ENCODE assay signal across 8 cellular contexts in the genomic region with DNA sequence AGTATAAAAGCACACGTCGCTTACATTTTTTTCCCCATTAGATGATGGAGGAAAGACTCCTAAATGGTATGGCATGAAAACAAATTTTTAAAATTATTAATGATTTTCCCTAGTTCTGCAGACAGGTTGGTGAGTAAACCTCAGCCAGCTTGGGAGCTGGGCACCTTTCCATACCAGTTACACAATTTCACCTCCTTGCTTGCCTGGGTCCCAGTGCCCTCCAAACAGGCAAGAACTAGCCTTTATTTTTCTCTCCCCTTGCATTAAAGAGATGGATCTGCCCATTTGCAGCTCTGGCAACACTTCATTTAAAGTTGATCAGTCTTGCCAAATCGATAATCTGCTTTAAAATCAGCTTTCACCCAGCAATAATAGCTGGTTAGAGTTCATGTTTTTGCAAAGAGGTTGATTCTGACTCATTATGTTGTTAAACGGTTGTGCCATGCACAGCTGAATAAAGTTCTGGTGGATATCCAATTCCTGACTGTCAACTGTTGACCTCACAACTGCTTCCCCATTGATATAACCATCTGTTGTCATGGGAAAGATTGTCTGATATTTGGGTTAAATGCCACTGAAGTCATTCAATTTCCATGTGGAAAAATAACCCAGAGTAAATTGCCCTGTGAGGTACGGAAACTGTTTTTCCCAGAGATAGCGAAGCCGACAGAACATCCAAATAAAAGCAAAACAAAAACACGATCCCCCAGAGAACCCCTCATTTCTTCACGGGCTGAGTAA. TPM values are rescaled to one million over a fixed set of nuclear protein-coding genes. Genes with fewer than 3 reads are reported as not detected.
DNase-seq lines count a peak whose midpoint lies in the region; ATAC-seq, FAIRE-seq and TF ChIP-seq lines count a peak whose summit lies in the region.

No MANE protein-coding gene starts in this region.

- H3K18ac ChIP-seq in H1 (ENCODE audit: extremely low read depth, low read length): no peak overlapping the region

- H3K79me2 ChIP-seq in H1 (ENCODE audit: control insufficient read depth in 1 of 2, insufficient read depth in 2 of 2, low read length in 2 of 2): no peaks in the 10 kb centered on the region

- no peak overlapping the region for H4K5ac ChIP-seq in H1 (ENCODE audit: insufficient read length, low read depth, low read length)

- H3K4me3 Mint-ChIP-seq in activated T-cell treated with anti-CD3 and anti-CD28 coated beads, Interleukin-2, amount 50 U/mL, for 72 hours: peak overlapping the region; percentile 89 to 97

- no peaks in the 10 kb centered on the region for H4K20me1 ChIP-seq in H1 (replicated peaks in 1 of 2; ENCODE audit: control insufficient read depth in 1 of 2, insufficient read depth in 2 of 2, low read length in 2 of 2)

- H3K9ac ChIP-seq in H1 (replicated peaks in 1 of 4; ENCODE audit: extremely low read depth in 1 of 4, low read depth in 3 of 4, low read length in 3 of 4): no peak overlapping the region

- peaks cover 35% of the 10 kb centered on the region for H3K4me1 Mint-ChIP-seq in activated T-cell treated with anti-CD3 and anti-CD28 coated beads, Interleukin-2, amount 50 U/mL, for 72 hours (ENCODE audit: low read depth)

- H2BK5ac ChIP-seq in H1 (ENCODE audit: low read depth, low read length): no peak overlapping the region

- 37% methylated on average over 9 of the region's 9 CpGs; no CpG with 5 or more reads in 1 of the 2 experiments for WGBS in H1 (ENCODE audit: extremely low coverage in 1 of 2, insufficient coverage in 1 of 2, insufficient read length in 1 of 2, insufficient replicate concordance in 2 of 2, low coverage in 1 of 2, low lambda C conversion rate in 2 of 2, missing lambda C conversion rate in 1 of 2), 2 experiments
- WGBS in aorta, 2 donors: 13 to 19% methylated on average over 9 of the region's 9 CpGs

- intact Hi-C loops in aorta (cut with DNase I) (loop anchor here in 1 of 2 donors (2.0 kb wide), 1 partner anchor 24 kb away; no protein-coding TSS in a partner anchor), mucosa of descending colon (cut with DNase I, micrococcal nuclease) (no loop called here)

- H3K27me3 ChIP-seq in H1 (replicated peaks in 1 of 4; ENCODE audit: control insufficient read depth in 3 of 4, extremely low read depth in 1 of 4, insufficient read depth in 3 of 4, low read length in 3 of 4) (peaks cover 0 to 21% (median 10%) of the 10 kb centered on the region in 4 experiments; a peak in 6 of 7 replicates), mononuclear cell (ENCODE audit: insufficient read depth, low read length) (peaks cover 7% of the 10 kb centered on the region), aorta (ENCODE audit: control insufficient read depth in 1 of 2, insufficient read depth in 2 of 2, low read length in 1 of 2) (no peaks in the 10 kb centered on the region)

- H3K27ac ChIP-seq in H1 (ENCODE audit: low read depth, low read length): no peak overlapping the region
- H3K27ac ChIP-seq in aorta (ENCODE audit: low read depth in 1 of 2, low read length in 2 of 2): no peak overlapping the region

- no peak for TF ChIP-seq RAD21 in H1 (IDR thresholded peaks at IDR 0.05 in 1 of 2, conservative IDR thresholded peaks at IDR 0.05 in 1 of 2; ENCODE audit: low read depth in 2 of 2, low read length in 2 of 2)

- H3K4me1 ChIP-seq in H1 (replicated peaks in 1 of 4; ENCODE audit: control insufficient read depth in 3 of 4, insufficient read depth in 4 of 4, low read length in 3 of 4) (peaks cover 0 to 13% (median 7%) of the 10 kb centered on the region in 4 experiments; a peak in 4 of 7 replicates), mononuclear cell (ENCODE audit: insufficient read depth, low read length) (peaks cover 41% of the 10 kb centered on the region), aorta (ENCODE audit: control insufficient read depth in 1 of 2, insufficient read depth in 2 of 2, low read length in 2 of 2) (no peaks in the 10 kb centered on the region), mucosa of descending colon (ENCODE audit: low read depth) (peaks cover 20% of the 10 kb centered on the region)

- no peak overlapping the region for H3K23ac ChIP-seq in H1 (ENCODE audit: insufficient read length)

- no peak overlapping the region for H4K91ac ChIP-seq in H1 (replicated peaks; ENCODE audit: insufficient read length, low read length)

- TF ChIP-seq CTCF in H1 (IDR thresholded peaks at IDR 0.05; ENCODE audit: control extremely low read depth in 1 of 3, insufficient read depth in 1 of 3, low read depth in 1 of 3, low read length in 3 of 3) (no peak), mucosa of descending colon (IDR thresholded peaks at IDR 0.05) (no peak)

- CTCF ChIA-PET in H1 (lab: Charles Lee; ENCODE audit: partially characterized antibody): interaction anchor here (1.0 to 2.8 kb wide), 9 partner anchors 10 to 35 kb away, joined by 3 to 13 read pairs (median 4); no protein-coding TSS in a partner anchor

- no peak for ATAC-seq in activated T-cell treated with anti-CD3 and anti-CD28 coated beads, Interleukin-2, amount 50 U/mL, for 72 hours (replicated peaks in 1 of 2)
- ATAC-seq in aorta (ENCODE audit: low FRiP score) (peak; percentile 20), mucosa of descending colon (no peak), GM19452 (IDR thresholded peaks at IDR 0.05; ENCODE audit: unreplicated experiment) (no peak)

- no peak for FAIRE-seq in RCC 7860 (lab: Jason Lieb, UNC)
- FAIRE-seq in H1 (lab: Jason Lieb, UNC): no peak

- POLR2A ChIA-PET in H1 (lab: Charles Lee; ENCODE audit: partially characterized antibody): interaction anchor here (0.6 to 1.9 kb wide), 7 partner anchors 9 to 47 kb away, joined by 3 to 8 read pairs (median 4); a partner anchor contains a TSS

- no peak overlapping the region for H4K8ac ChIP-seq in H1 (ENCODE audit: extremely low read depth, insufficient read depth, low read length)

- peak overlapping the region; percentile 82 for H3K27ac Mint-ChIP-seq in activated T-cell treated with anti-CD3 and anti-CD28 coated beads, Interleukin-2, amount 50 U/mL, for 72 hours

- no peak overlapping the region for H2AK5ac ChIP-seq in H1 (ENCODE audit: low read depth, low read length)

- no peak overlapping the region for H2BK12ac ChIP-seq in H1 (ENCODE audit: low read depth, low read length)

- H3K36me3 ChIP-seq in H1 (ENCODE audit: control insufficient read depth in 2 of 4, insufficient read depth in 4 of 4, low read length in 3 of 4) (no peaks in the 10 kb centered on the region), aorta (ENCODE audit: control insufficient read depth in 1 of 2, insufficient read depth in 2 of 2, low read length in 1 of 2) (no peaks in the 10 kb centered on the region), mucosa of descending colon (ENCODE audit: low read depth) (no peaks in the 10 kb centered on the region)

- no peak for DNase-seq in activated T-cell treated with anti-CD3 and anti-CD28 coated beads, Interleukin-2, amount 50 U/mL, for 72 hours
- DNase-seq in activated T-cell treated with anti-CD3 and anti-CD28 coated beads, Interleukin-2, amount 50 U/mL, for 48 hours: no peak
- DNase-seq in RCC 7860 (ENCODE audit: low spot score): peak; percentile 30
- DNase-seq in H1 (ENCODE audit: low read depth in 1 of 2, low spot score in 2 of 2): no peak
- no peak for DNase-seq in aorta
- DNase-seq in mucosa of descending colon: no peak

- H3K4me2 ChIP-seq in H1 (ENCODE audit: insufficient read depth in 1 of 2, low read depth in 2 of 2, low read length in 2 of 2): peak overlapping the region; percentile 76 to 79

- H2BK120ac ChIP-seq in H1 (replicated peaks; ENCODE audit: low read depth, low read length): no peak overlapping the region

- peaks cover 24% of the 10 kb centered on the region for H3K27me3 Mint-ChIP-seq in activated T-cell treated with anti-CD3 and anti-CD28 coated beads, Interleukin-2, amount 50 U/mL, for 72 hours (ENCODE audit: low read depth)

- H3K4me3 ChIP-seq in H1 (ENCODE audit: extremely low read depth in 1 of 4, insufficient read depth in 2 of 4, low read depth in 3 of 4, low read length in 4 of 4): peak overlapping the region; percentile 44 to 97 (median 60)
- H3K4me3 ChIP-seq in mononuclear cell (ENCODE audit: low read length): peak overlapping the region; percentile 34
- peak overlapping the region; percentile 36 to 52 for H3K4me3 ChIP-seq in aorta (ENCODE audit: low read length in 2 of 2)
- H3K4me3 ChIP-seq in mucosa of descending colon: no peak overlapping the region

- H2BK15ac ChIP-seq in H1 (ENCODE audit: low read length): no peak overlapping the region

- no peaks in the 10 kb centered on the region for H3K79me1 ChIP-seq in H1 (ENCODE audit: low read depth, low read length)

- H2BK20ac ChIP-seq in H1 (ENCODE audit: low read length): no peak overlapping the region

- H3K14ac ChIP-seq in H1 (ENCODE audit: insufficient read length): no peak overlapping the region

- H3K36me3 Mint-ChIP-seq in activated T-cell treated with anti-CD3 and anti-CD28 coated beads, Interleukin-2, amount 50 U/mL, for 72 hours (ENCODE audit: insufficient read depth in 2 of 2): peaks cover 8 to 13% of the 10 kb centered on the region in 2 donors

- H3K9me3 ChIP-seq in H1 (ENCODE audit: insufficient read depth in 2 of 2, low read depth in 1 of 2, low read length in 1 of 2) (no peaks in the 10 kb centered on the region), mononuclear cell (ENCODE audit: low read depth, low read length) (no peaks in the 10 kb centered on the region), aorta (ENCODE audit: control insufficient read depth, low read length) (no peaks in the 10 kb centered on the region), mucosa of descending colon (no peaks in the 10 kb centered on the region)

- peaks cover 9% of the 10 kb centered on the region; the same call in 1 of the 2 replicates for H3K23me2 ChIP-seq in H1 (ENCODE audit: low read depth, low read length)

- no peak overlapping the region for H2AFZ ChIP-seq in H1 (ENCODE audit: low read length)

- no peak overlapping the region for H3K4ac ChIP-seq in H1 (replicated peaks; ENCODE audit: insufficient read length, low read depth, low read length)

- no peaks in the 10 kb centered on the region for H3K9me3 Mint-ChIP-seq in activated T-cell treated with anti-CD3 and anti-CD28 coated beads, Interleukin-2, amount 50 U/mL, for 72 hours

- H3K56ac ChIP-seq in H1 (replicated peaks; ENCODE audit: insufficient read length, low read depth, low read length): no peak overlapping the region

- TF ChIP-seq POLR2A in H1 (IDR thresholded peaks at IDR 0.05; ENCODE audit: control extremely low read depth in 1 of 2, low read depth in 2 of 2, low read length in 2 of 2): no peak

- TF ChIP-seq EP300 in H1 (IDR thresholded peaks at IDR 0.05; ENCODE audit: borderline replicate concordance in 1 of 2, low read depth in 2 of 2, low read length in 2 of 2): no peak

RNA-seq across cellular contexts. Expression of a gene that starts 1.3 kb away (rescaled TPM):
- 10 to 100 TPM; 16.2 to 24.8 TPM for total RNA-seq in activated T-cell treated with anti-CD3 and anti-CD28 coated beads, Interleukin-2, amount 50 U/mL, for 72 hours
- 21.8 and 24.1 TPM in 2 replicates for total RNA-seq in H1 (2021; fragmentation: NEBNext Ultra II Directional; extraction: Animal tissue kit (Norgen Biotek cat#: 25700))
- polyA plus RNA-seq in H1 (2011; rRNA removed) (20.5 and 22.6 TPM in 2 replicates), aorta (10 to 100 TPM in 1 of 2 donors, 1 to 10 TPM in 1; 9.1 to 20.5 TPM)
- 23.9 TPM for polyA plus RNA-seq in H1 (2011; cell fraction: cytosol; rRNA removed)
- polyA plus RNA-seq in H1 (2011; cell fraction: nucleus; rRNA removed): 18.5 TPM
- polyA plus RNA-seq in H1 (2012, experiment 1 of 2): 17.9 to 21.2 TPM (median 19.4 TPM) in 4 replicates
- polyA plus RNA-seq in H1 (2012, experiment 2 of 2): 8.9 TPM
- 32.3 TPM for polyA plus RNA-seq in H1 (2013, experiment 1 of 2)
- 34.2 TPM for polyA plus RNA-seq in H1 (2013, experiment 2 of 2)
- 10.9 and 11.1 TPM in 2 replicates for polyA minus RNA-seq in H1 (2011; rRNA and poly(A)+ RNA removed)
- 8.1 TPM for polyA minus RNA-seq in H1 (2011; cell fraction: cytosol; rRNA and poly(A)+ RNA removed)
- 7.9 TPM for polyA minus RNA-seq in H1 (2011; cell fraction: nucleus; rRNA and poly(A)+ RNA removed)
- total RNA-seq in mononuclear cell (2.1 TPM), aorta (10 to 100 TPM in 1 of 2 donors, 1 to 10 TPM in 1; 5.2 to 15.8 TPM), mucosa of descending colon (10 to 100 TPM in 1 of 3 donors, 1 to 10 TPM in 2; 6.4 to 11.1 (median 8.4) TPM)

RNA-seq across cellular contexts. Expression of a gene that starts 40.5 kb away (rescaled TPM):
- 100 to 1,000 TPM; 193 to 201 TPM for total RNA-seq in activated T-cell treated with anti-CD3 and anti-CD28 coated beads, Interleukin-2, amount 50 U/mL, for 72 hours
- total RNA-seq in H1 (2021; fragmentation: NEBNext Ultra II Directional; extraction: Animal tissue kit (Norgen Biotek cat#: 25700)): 599 and 612 TPM in 2 replicates
- polyA plus RNA-seq in H1 (2011; rRNA removed) (282 and 413 TPM in 2 replicates), aorta (10 to 100 TPM in 1 of 2 donors, 1 to 10 TPM in 1; 5.8 to 11.1 TPM)
- 359 TPM for polyA plus RNA-seq in H1 (2011; cell fraction: cytosol; rRNA removed)
- polyA plus RNA-seq in H1 (2011; cell fraction: nucleus; rRNA removed): 273 TPM
- polyA plus RNA-seq in H1 (2012, experiment 1 of 2): 400 to 532 TPM (median 448 TPM) in 4 replicates
- polyA plus RNA-seq in H1 (2012, experiment 2 of 2): 97.1 TPM
- polyA plus RNA-seq in H1 (2013, experiment 1 of 2): 316 TPM
- polyA plus RNA-seq in H1 (2013, experiment 2 of 2): 317 TPM
- 770 and 875 TPM in 2 replicates for polyA minus RNA-seq in H1 (2011; rRNA and poly(A)+ RNA removed)
- polyA minus RNA-seq in H1 (2011; cell fraction: cytosol; rRNA and poly(A)+ RNA removed): 428 TPM
- polyA minus RNA-seq in H1 (2011; cell fraction: nucleus; rRNA and poly(A)+ RNA removed): 320 TPM
- total RNA-seq in mononuclear cell (33.8 TPM), aorta (10 to 100 TPM; 19.6 to 20.9 TPM), mucosa of descending colon (10 to 100 TPM; 15.2 to 50.3 (median 29.0) TPM)
